Comparison of ENCODE assay signal across 9 cellular contexts in genomic region chr12:127178039-127178438, GRCh38.
"Had no signal": no experiment of that assay in that cellular context is flagged by ENCODE, and none has a peak within 500 bp of the region (broad histone marks: within the 10 kb centered on the region; RNA-seq: fewer than 3 reads in every experiment).

No MANE protein-coding gene starts in this region.

- H3K4me3 Mint-ChIP-seq: HFFc6 had no signal

- H3K9me3 ChIP-seq: HAP-1 had no signal

- H3K27ac ChIP-seq: HL-60 had no signal

- ATAC-seq: HCT116, K562 had no signal

- H3K27ac Mint-ChIP-seq: HFFc6 had no signal

- H3K36me3 ChIP-seq: HAP-1 had no signal

- H3K4me3 ChIP-seq: HAP-1, K562 had no signal

- DNase-seq: GOT3, H7, HFFc6, IMR-90, KG1 had no signal

- H3K4me1 ChIP-seq: HAP-1 had no signal
